Comparison of ENCODE assay signal across 10 cellular contexts in genomic region chr2:179104736-179105135, GRCh38. TPM values are rescaled to one million over a fixed set of nuclear protein-coding genes. Genes with fewer than 3 reads are reported as not detected.
DNase-seq lines count a peak whose midpoint lies in the region; ATAC-seq, FAIRE-seq and TF ChIP-seq lines count a peak whose summit lies in the region.
"Had no signal": no experiment of that assay in that cellular context is flagged by ENCODE, and none has a peak within 500 bp of the region (broad histone marks: within the 10 kb centered on the region; RNA-seq: fewer than 3 reads in every experiment).

No MANE protein-coding gene starts in this region.

- FAIRE-seq in A549 (lab: Jason Lieb, UNC) = no peak
- no peak for FAIRE-seq in K562 (lab: Jason Lieb, UNC)

- no peak overlapping the region for H3K4me3 ChIP-seq in A549
- no peak overlapping the region for H3K4me3 ChIP-seq in K562
- no peak overlapping the region for H3K4me3 ChIP-seq in lower lobe of right lung

- H2AFZ ChIP-seq in K562 (ENCODE audit: low read depth, low read length) = no peak overlapping the region

- no peaks in the 10 kb centered on the region for H4K20me1 ChIP-seq in K562 (replicated peaks; ENCODE audit: control insufficient read depth, insufficient read depth, low read length)

- intact Hi-C loops in K562 (cut with micrococcal nuclease) (no loop called here), lower lobe of right lung (cut with DNase I) (no loop called here)

- DNase-seq in A549 (ENCODE audit: low read depth in 1 of 2, low spot score in 1 of 2) (peak in 1 of 2 experiments; percentile 62), Kasumi-1 (lab: John Stamatoyannopoulos, UW) (peak; percentile 30 to 59), K562 (ENCODE audit: extremely low read depth in 1 of 4, low spot score in 3 of 4) (no peak), lower lobe of right lung (no peak), NCI-H2196 treated with DMSO at 0.1 percent for 48 hours (lab: John Stamatoyannopoulos, UW; ENCODE audit: unreplicated experiment) (no peak), caudate nucleus (lab: John Stamatoyannopoulos, UW) (no peak)
- DNase-seq: NCI-H345, occipital lobe had no signal

- no peaks in the 10 kb centered on the region for H3K36me3 ChIP-seq in K562 (ENCODE audit: control insufficient read depth, insufficient read depth, low read length)
- H3K36me3 ChIP-seq in lower lobe of right lung = peaks cover 21% of the 10 kb centered on the region

- no peaks in the 10 kb centered on the region for H3K9me1 ChIP-seq in K562 (ENCODE audit: control insufficient read depth, insufficient read depth, low read length)

- WGBS in A549 (ENCODE audit: missing lambda C conversion rate) = 4% methylated on average over 2 of the region's 2 CpGs
- WGBS in K562 (ENCODE audit: insufficient coverage, low coverage, missing lambda C conversion rate) = 0% methylated on average over 2 of the region's 2 CpGs

- ATAC-seq in A549 (peak; percentile 85 to 88), K562 (no peak), lower lobe of right lung (peak; percentile 89 to 91), GM21619 (IDR thresholded peaks at IDR 0.05; ENCODE audit: unreplicated experiment) (no peak), GM21723 (IDR thresholded peaks at IDR 0.05; ENCODE audit: unreplicated experiment) (no peak)

- H3K4me2 ChIP-seq in A549 (peak overlapping the region; percentile 49), K562 (ENCODE audit: insufficient read depth, low read length) (no peak overlapping the region)

- H3K27ac ChIP-seq in A549 (peak overlapping the region; percentile 70 to 78; a peak in 5 of 6 replicates), K562 (ENCODE audit: extremely low read depth, low read depth, low read length) (no peak overlapping the region), lower lobe of right lung (peak overlapping the region; percentile 53), caudate nucleus (ENCODE audit: low read depth, low read length) (no peak overlapping the region)

- TF ChIP-seq POLR2A in A549 (IDR thresholded peaks at IDR 0.05; ENCODE audit: low read length) = no peak
- TF ChIP-seq POLR2A in K562 (conservative IDR thresholded peaks at IDR 0.05) = no peak

- H3K4me1 ChIP-seq in A549 (peaks cover 47% of the 10 kb centered on the region), K562 (replicated peaks in 1 of 2; ENCODE audit: control insufficient read depth in 2 of 2, insufficient read depth in 2 of 2, low read length in 2 of 2) (no peaks in the 10 kb centered on the region), lower lobe of right lung (peaks cover 17% of the 10 kb centered on the region)

- TF ChIP-seq CTCF in A549 (IDR thresholded peaks at IDR 0.05) (no peak), K562 (IDR thresholded peaks at IDR 0.05 in 2 of 3, conservative IDR thresholded peaks at IDR 0.05 in 1 of 3; ENCODE audit: insufficient read depth in 2 of 3, low read depth in 1 of 3, low read length in 3 of 3) (no peak), lower lobe of right lung (IDR thresholded peaks at IDR 0.05) (no peak)

- no TSS peak for BruUV-seq in K562 (replicated peaks; lab: Mats Ljungman, UMichigan)

- CTCF ChIA-PET in A549 (lab: Yijun Ruan, JAX) = no interaction called here
- CTCF ChIA-PET in K562 (lab: Yijun Ruan, JAX; ENCODE audit: low intra/inter-chr PET ratio) = no interaction called here

- POLR2A ChIA-PET in A549 (lab: Yijun Ruan, JAX) (interaction anchor here (0.5 kb wide), 1 partner anchor 36 kb away, joined by 3 read pairs; no protein-coding TSS in a partner anchor), K562 (lab: Yijun Ruan, JAX) (no interaction called here)

- H3K79me2 ChIP-seq in K562 (ENCODE audit: control insufficient read depth, insufficient read depth, low read length) = no peaks in the 10 kb centered on the region

- no peak overlapping the region for H3K9ac ChIP-seq in K562 (ENCODE audit: insufficient read depth in 1 of 2, low read depth in 2 of 2, low read length in 2 of 2)

- H3K9me3 ChIP-seq in A549 (no peaks in the 10 kb centered on the region), K562 (replicated peaks; ENCODE audit: control insufficient read depth, insufficient read depth, low read depth, low read length) (no peaks in the 10 kb centered on the region; the same call in 1 of the 2 replicates), lower lobe of right lung (no peaks in the 10 kb centered on the region)

- TF ChIP-seq EP300 in A549 (IDR thresholded peaks at IDR 0.05) (0 out of 5 replicates have a peak, but pooled peaks of 1 of the 2 experiments have one; percentile 27), K562 (IDR thresholded peaks at IDR 0.05; ENCODE audit: low read length) (no peak)

- in situ Hi-C loops in K562 (cut with MboI) = no loop called here

- TF ChIP-seq RAD21 in A549 (conservative IDR thresholded peaks at IDR 0.05 in 1 of 2, IDR thresholded peaks at IDR 0.05 in 1 of 2) (no peak), K562 (CRISPR knock-in tag; conservative IDR thresholded peaks at IDR 0.05 in 1 of 2, IDR thresholded peaks at IDR 0.05 in 1 of 2) (no peak)

- H3K27me3 ChIP-seq in K562 (ENCODE audit: control insufficient read depth in 2 of 2, insufficient read depth in 2 of 2, low read length in 2 of 2) = no peaks in the 10 kb centered on the region
- no peaks in the 10 kb centered on the region for H3K27me3 ChIP-seq in lower lobe of right lung (ENCODE audit: low read depth)

TF ChIP-seq in A549, 52 proteins besides CTCF, POLR2A, EP300 and RAD21 (continues in another document):
- TF ChIP-seq HOXB5 (CRISPR knock-in tag; IDR thresholded peaks at IDR 0.05) = no peak
- no peak for TF ChIP-seq ATOH8 (CRISPR knock-in tag; IDR thresholded peaks at IDR 0.05; ENCODE audit: low read depth)
- peak; percentile 35; the same call in 1 of the 2 replicates for TF ChIP-seq FOSL2 (IDR thresholded peaks at IDR 0.05)
- peak; percentile 57 for TF ChIP-seq FOSL2 (CRISPR knock-in tag; IDR thresholded peaks at IDR 0.05)
- TF ChIP-seq POLR2AphosphoS2 (conservative IDR thresholded peaks at IDR 0.05; ENCODE audit: low read length) = no peak
- no peak for TF ChIP-seq EHMT2 (IDR thresholded peaks at IDR 0.05; ENCODE audit: low read depth)
- peak in 1 of 2 experiments; percentile 36; a peak in 1 of 5 replicates for TF ChIP-seq JUN (IDR thresholded peaks at IDR 0.05)
- no peak for TF ChIP-seq BHLHE40 (IDR thresholded peaks at IDR 0.05; ENCODE audit: low read depth, low read length)
- no peak for TF ChIP-seq ZNF302 (CRISPR knock-in tag; IDR thresholded peaks at IDR 0.05)
- TF ChIP-seq CHD2 (IDR thresholded peaks at IDR 0.05; ENCODE audit: low read length, partially characterized antibody) = no peak
- TF ChIP-seq GATA3 (IDR thresholded peaks at IDR 0.05; ENCODE audit: borderline replicate concordance) = no peak

TF ChIP-seq in K562, 482 proteins besides CTCF, POLR2A, EP300 and RAD21:
- no peak for TF ChIP-seq CEBPG (CRISPR knock-in tag; IDR thresholded peaks at IDR 0.05)
- peak; percentile 51 to 79; a peak in 3 of 4 replicates for TF ChIP-seq CEBPG (tag; conservative IDR thresholded peaks at IDR 0.05 in 1 of 2, IDR thresholded peaks at IDR 0.05 in 1 of 2)
- TF ChIP-seq ZNF586 (CRISPR knock-in tag; conservative IDR thresholded peaks at IDR 0.05) = no peak
- peak; percentile 27; the same call in 1 of the 2 replicates for TF ChIP-seq ATF3 (IDR thresholded peaks at IDR 0.05)
- no peak for TF ChIP-seq ATF3 (CRISPR knock-in tag; conservative IDR thresholded peaks at IDR 0.05)

RNA-seq across cellular contexts. Expression of gene CCDC141, which starts 54.8 kb away (rescaled TPM):
- polyA plus RNA-seq in A549 (2011; rRNA removed) = not detected in 2 replicates
- not detected in 2 replicates for polyA plus RNA-seq in A549 (2012; cell fraction: cytosol; rRNA removed)
- not detected in 2 replicates for polyA plus RNA-seq in A549 (2012; cell fraction: nucleus; rRNA removed)
- polyA plus RNA-seq in A549 (2017; fragmentation: RNase III; extraction: RNeasy Plus Mini Kit Qiagen cat#74134 plus additional on column Dnase treatment) = not detected in 3 replicates
- not detected in 2 replicates for polyA minus RNA-seq in A549 (2011; rRNA and poly(A)+ RNA removed)
- not detected in 2 replicates for total RNA-seq in K562 (2011; cell fraction: chromatin; rRNA removed; ENCODE audit: low replicate concordance)
- not detected in 2 replicates for total RNA-seq in K562 (2011; cell fraction: nucleolus; rRNA removed)
- not detected in 2 replicates for total RNA-seq in K562 (2011; cell fraction: nucleoplasm; rRNA removed)
- total RNA-seq in K562 (2014; rRNA removed) = not detected in 2 replicates
- total RNA-seq in K562 (2014; rRNA removed; fragmentation: Illumina TruSeq; extraction: Trizol) = not detected in 2 replicates
- not detected in 2 replicates for total RNA-seq in K562 (2015; rRNA removed; fragmentation: Illumina TruSeq; extraction: Trizol)
- total RNA-seq in K562 (2021) = 0.09 TPM in 2 replicates
- polyA plus RNA-seq in K562 (2011; rRNA removed) = not detected in 2 replicates
- polyA plus RNA-seq in K562 (2011; cell fraction: cytosol; rRNA removed) = not detected in 2 replicates
- polyA plus RNA-seq in K562 (2011; cell fraction: nucleus; rRNA removed) = not detected in 2 replicates
- not detected in 2 replicates for polyA plus RNA-seq in K562 (2012)
- polyA plus RNA-seq in K562 (2014; fragmentation: Illumina TruSeq; extraction: Trizol) = not detected in 2 replicates
- not detected for polyA plus RNA-seq in K562 (2014; fragmentation: Nextera tagmentation; extraction: Ambion mirVana)
- polyA plus RNA-seq in K562 (2014; rRNA removed) = not detected in 2 replicates
- polyA minus RNA-seq in K562 (2011; rRNA and poly(A)+ RNA removed) = not detected in 2 replicates
- not detected in 2 replicates for polyA minus RNA-seq in K562 (2011; cell fraction: cytosol; rRNA and poly(A)+ RNA removed)
- polyA minus RNA-seq in K562 (2011; cell fraction: nucleus; rRNA and poly(A)+ RNA removed) = not detected in 2 replicates
- 40.5 TPM for total RNA-seq in lower lobe of right lung

Comparison
In these comparisons a context has a peak if more than half of its experiments do, and no peak if none do; other contexts are left out.
1. ATAC-seq: peak in A549 (2 of 2) and lower lobe of right lung (2 of 2); none in K562 (single experiment), GM21619 (single experiment) and GM21723 (single experiment).
2. DNase-seq: peak in Kasumi-1 (2 of 2); none in K562 (0 of 4), lower lobe of right lung (single experiment), NCI-H2196 treated with DMSO at 0.1 percent for 48 hours (single experiment) and caudate nucleus (0 of 61).
3. H3K27ac ChIP-seq: peak in A549 (2 of 2) and lower lobe of right lung (single experiment); none in K562 (single experiment) and caudate nucleus (single experiment).
4. RNA of gene CCDC141, which starts 54.8 kb away (total RNA-seq): 40.5 TPM in lower lobe of right lung (single experiment); 0.09 TPM in K562; every median in the first group is over 10 times any median in the second.
5. Of the 35 proteins assayed by ChIP-seq in both K562 and A549: peak only in K562: none; only in A549: CEBPB, JUNB and NR3C1; in both: none; in neither: 30; mixed calls (peak in some experiments, not most) for 2.